In the genomic region with DNA sequence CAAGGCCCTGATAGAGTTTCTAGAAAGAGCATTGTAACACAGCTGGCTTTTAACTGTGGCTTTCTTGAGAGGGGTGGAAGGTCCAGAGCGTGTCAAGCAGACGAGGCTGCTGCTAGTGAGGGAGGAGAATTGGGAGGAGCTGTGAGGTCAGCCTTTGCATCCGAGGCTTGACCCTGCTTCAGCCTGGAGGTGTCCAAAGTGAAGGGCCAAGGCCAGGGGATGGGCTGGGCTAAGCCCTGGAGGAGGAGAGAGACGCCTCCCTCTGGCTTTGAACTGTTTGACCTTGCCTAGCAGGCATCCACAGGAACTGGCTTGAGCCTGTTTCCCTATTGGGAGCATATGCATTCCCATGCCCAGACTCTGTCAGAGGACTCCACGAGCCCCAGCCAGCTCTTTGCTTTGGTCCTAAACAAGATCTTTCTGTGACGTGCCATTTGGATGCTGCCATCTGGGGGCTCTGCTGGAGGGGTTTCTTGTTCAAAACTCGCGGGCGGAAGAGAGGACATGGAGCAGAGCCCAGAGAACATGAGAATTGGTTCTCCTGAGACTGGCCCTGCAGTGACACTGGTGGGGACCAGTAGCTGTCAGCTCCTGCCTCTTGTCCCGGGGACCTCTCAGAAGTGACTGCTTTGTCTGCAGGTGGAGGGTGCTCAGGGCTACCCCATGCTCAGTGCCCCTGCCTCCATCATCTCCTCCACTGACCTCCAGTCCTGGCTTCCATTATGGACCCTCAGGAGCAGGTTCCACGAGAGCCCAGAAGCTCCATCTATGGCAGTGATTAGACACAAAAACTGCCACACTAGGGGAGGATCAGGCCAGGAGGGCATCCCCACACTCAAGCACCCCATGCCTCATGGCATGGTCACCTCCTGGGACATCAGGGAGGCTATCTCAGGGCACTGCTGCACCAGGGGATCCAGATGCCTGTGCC, we compare ENCODE assay signal across 22 cellular contexts. TPM values are rescaled to one million over a fixed set of nuclear protein-coding genes. Genes with fewer than 3 reads are reported as not detected.
DNase-seq lines count a peak whose midpoint lies in the region; ATAC-seq and TF ChIP-seq lines count a peak whose summit lies in the region.
"Had no signal": no experiment of that assay in that cellular context is flagged by ENCODE, and none has a peak within 500 bp of the region (broad histone marks: within the 10 kb centered on the region; RNA-seq: fewer than 3 reads in every experiment).

No MANE protein-coding gene starts in this region.

- no peak overlapping the region for H3K27ac Mint-ChIP-seq in activated naive CD4-positive, alpha-beta T cell treated with anti-CD3 and anti-CD28 coated beads, Interleukin-2, amount 10 ng/mL, durations not matched to agents 7 days and 5 days
- H3K27ac Mint-ChIP-seq in activated naive CD4-positive, alpha-beta T cell treated with anti-CD3 and anti-CD28 coated beads, Interleukin-2, amount 50 U/mL, for 72 hours: no peak overlapping the region
- H3K27ac Mint-ChIP-seq in chondrocyte (ENCODE audit: unreplicated experiment) (no peak overlapping the region), type B pancreatic cell (no peak overlapping the region)
- H3K27ac Mint-ChIP-seq: CD4-positive, CD25-positive, alpha-beta regulatory T cell had no signal

- no peak overlapping the region for H3K4me2 ChIP-seq in osteoblast (ENCODE audit: insufficient read depth, low read length)
- H3K4me2 ChIP-seq: A549 had no signal

- CTCF ChIA-PET in activated naive CD4-positive, alpha-beta T cell treated with anti-CD3 and anti-CD28 coated beads, Interleukin-2, amount 10 ng/mL, durations not matched to agents 7 days and 5 days (lab: Charles Lee): no interaction called here

- no peaks in the 10 kb centered on the region for H3K27me3 ChIP-seq in osteoblast (ENCODE audit: insufficient read depth, low read length)

- H3K9me3 Mint-ChIP-seq in activated naive CD4-positive, alpha-beta T cell treated with anti-CD3 and anti-CD28 coated beads, Interleukin-2, amount 10 ng/mL, durations not matched to agents 7 days and 5 days: no peaks in the 10 kb centered on the region
- no peaks in the 10 kb centered on the region for H3K9me3 Mint-ChIP-seq in activated naive CD4-positive, alpha-beta T cell treated with anti-CD3 and anti-CD28 coated beads, Interleukin-2, amount 50 U/mL, for 72 hours
- H3K9me3 Mint-ChIP-seq in chondrocyte (ENCODE audit: low read depth): no peaks in the 10 kb centered on the region
- H3K9me3 Mint-ChIP-seq in type B pancreatic cell: no peaks in the 10 kb centered on the region

- H3K79me2 ChIP-seq in osteoblast (ENCODE audit: insufficient read depth, low read length): no peaks in the 10 kb centered on the region

- H3K4me3 Mint-ChIP-seq in activated naive CD4-positive, alpha-beta T cell treated with anti-CD3 and anti-CD28 coated beads, Interleukin-2, amount 10 ng/mL, durations not matched to agents 7 days and 5 days: no peak overlapping the region
- H3K4me3 Mint-ChIP-seq in chondrocyte (ENCODE audit: unreplicated experiment) (no peak overlapping the region), type B pancreatic cell (no peak overlapping the region)
- H3K4me3 Mint-ChIP-seq: CD4-positive, CD25-positive, alpha-beta regulatory T cell had no signal

- peaks cover 15% of the 10 kb centered on the region for H3K27me3 Mint-ChIP-seq in activated naive CD4-positive, alpha-beta T cell treated with anti-CD3 and anti-CD28 coated beads, Interleukin-2, amount 10 ng/mL, durations not matched to agents 7 days and 5 days
- H3K27me3 Mint-ChIP-seq in chondrocyte (ENCODE audit: low read depth) (peaks cover 3% of the 10 kb centered on the region), type B pancreatic cell (no peaks in the 10 kb centered on the region)
- H3K27me3 Mint-ChIP-seq: CD4-positive, CD25-positive, alpha-beta regulatory T cell had no signal

- H4K20me1 ChIP-seq in osteoblast (ENCODE audit: insufficient read depth, low read length): no peaks in the 10 kb centered on the region

- no peaks in the 10 kb centered on the region for H3K9me3 ChIP-seq in osteoblast (ENCODE audit: low read depth, low read length)
- H3K9me3 ChIP-seq: A549, BE2C had no signal

- H3K4me1 Mint-ChIP-seq in activated naive CD4-positive, alpha-beta T cell treated with anti-CD3 and anti-CD28 coated beads, Interleukin-2, amount 10 ng/mL, durations not matched to agents 7 days and 5 days: peaks cover under 1% of the 10 kb centered on the region
- H3K4me1 Mint-ChIP-seq in chondrocyte (ENCODE audit: low read depth) (no peaks in the 10 kb centered on the region), type B pancreatic cell (ENCODE audit: unreplicated experiment) (no peaks in the 10 kb centered on the region)
- H3K4me1 Mint-ChIP-seq: CD4-positive, CD25-positive, alpha-beta regulatory T cell had no signal

- H3K27ac ChIP-seq in osteoblast (ENCODE audit: low read depth, low read length): no peak overlapping the region
- H3K27ac ChIP-seq: A549, HL-60 had no signal

- peak; percentile 11 for DNase-seq in activated naive CD4-positive, alpha-beta T cell treated with anti-CD3 and anti-CD28 coated beads, Interleukin-2, amount 10 ng/mL, durations not matched to agents 7 days and 5 days
- DNase-seq in activated naive CD4-positive, alpha-beta T cell treated with anti-CD3 and anti-CD28 coated beads, Interleukin-2, amount 50 U/mL, for 72 hours (ENCODE audit: low spot score in 2 of 2): no peak
- DNase-seq in chondrocyte (ENCODE audit: low spot score) (peak; percentile 40), osteoblast (ENCODE audit: insufficient read length, low spot score, missing footprints) (peak; percentile 69), type B pancreatic cell (ENCODE audit: extremely low spot score, unreplicated experiment) (peak; percentile 58), retina (no peak)
- DNase-seq: BE2C; CD4-positive, CD25-positive, alpha-beta regulatory T cell; DMS79 treated with DMSO at 0.1 percent for 48 hours; H7; NCI-H1092 treated with DMSO at 0.1 percent for 48 hours; NCI-H1436 treated with DMSO at 0.1 percent for 48 hours; NCI-H1930; NCI-H510A; SIG-M5 had no signal

- H3K36me3 Mint-ChIP-seq in activated naive CD4-positive, alpha-beta T cell treated with anti-CD3 and anti-CD28 coated beads, Interleukin-2, amount 10 ng/mL, durations not matched to agents 7 days and 5 days: no peaks in the 10 kb centered on the region
- no peaks in the 10 kb centered on the region for H3K36me3 Mint-ChIP-seq in activated naive CD4-positive, alpha-beta T cell treated with anti-CD3 and anti-CD28 coated beads, Interleukin-2, amount 50 U/mL, for 72 hours
- no peaks in the 10 kb centered on the region for H3K36me3 Mint-ChIP-seq in chondrocyte (ENCODE audit: low read depth)
- no peaks in the 10 kb centered on the region for H3K36me3 Mint-ChIP-seq in type B pancreatic cell
- H3K36me3 Mint-ChIP-seq: CD4-positive, CD25-positive, alpha-beta regulatory T cell had no signal

- no peak overlapping the region for H2AFZ ChIP-seq in osteoblast (ENCODE audit: low read length)

- no peaks in the 10 kb centered on the region for H3K36me3 ChIP-seq in osteoblast (ENCODE audit: insufficient read depth, low read length)
- H3K36me3 ChIP-seq: BE2C had no signal

- no peaks in the 10 kb centered on the region for H3K4me1 ChIP-seq in osteoblast (ENCODE audit: insufficient read depth, low read length)
- H3K4me1 ChIP-seq: A549, BE2C had no signal

- H3K4me3 ChIP-seq in osteoblast (ENCODE audit: insufficient read depth, low read length): no peak overlapping the region
- H3K4me3 ChIP-seq: A549, K562 had no signal

- TF ChIP-seq CTCF in chondrocyte (IDR thresholded peaks at IDR 0.05) (no peak), osteoblast (IDR thresholded peaks at IDR 0.05; ENCODE audit: extremely low read depth, low read depth, low read length) (no peak), type B pancreatic cell (conservative IDR thresholded peaks at IDR 0.05) (no peak)

- ATAC-seq in activated naive CD4-positive, alpha-beta T cell treated with anti-CD3 and anti-CD28 coated beads, Interleukin-2, amount 50 U/mL, for 72 hours: no peak
- no peak for ATAC-seq in HG03354 (IDR thresholded peaks at IDR 0.05; ENCODE audit: poor library complexity, severe bottlenecking, unreplicated experiment)
- ATAC-seq: A549, HepG2, K562, Panc1 had no signal

RNA-seq across cellular contexts. Expression of gene ACTRT2, which starts 5.6 kb away (rescaled TPM):
- not detected for total RNA-seq in activated naive CD4-positive, alpha-beta T cell treated with anti-CD3 and anti-CD28 coated beads, Interleukin-2, amount 50 U/mL, for 72 hours
- total RNA-seq in chondrocyte (not detected in 3 replicates), osteoblast (not detected in 2 replicates), type B pancreatic cell (ENCODE audit: low replicate concordance) (not detected in 2 replicates)
- total RNA-seq: CD4-positive, CD25-positive, alpha-beta regulatory T cell; HepG2; HT-29; K562 had no signal

RNA-seq across cellular contexts. Expression of gene PRDM16, which starts 42.2 kb away (rescaled TPM):
- total RNA-seq in activated naive CD4-positive, alpha-beta T cell treated with anti-CD3 and anti-CD28 coated beads, Interleukin-2, amount 50 U/mL, for 72 hours: under 1 TPM in 1 of 2 donors, not detected in 1; 0.25 TPM
- total RNA-seq in chondrocyte: 10.4 to 19.0 TPM (median 18.3 TPM) in 3 replicates
- total RNA-seq in osteoblast: 6.5 and 8.3 TPM in 2 replicates
- 10.3 and 23.6 TPM in 2 replicates for total RNA-seq in type B pancreatic cell (ENCODE audit: low replicate concordance)
- total RNA-seq: HT-29 had no signal

Comparison
In these comparisons a context has a peak if more than half of its experiments do, and no peak if none do; other contexts are left out.
1. DNase-seq: peak in activated naive CD4-positive, alpha-beta T cell treated with anti-CD3 and anti-CD28 coated beads, Interleukin-2, amount 10 ng/mL, durations not matched to agents 7 days and 5 days (single experiment), chondrocyte (single experiment), osteoblast (single experiment) and type B pancreatic cell (single experiment); none in activated naive CD4-positive, alpha-beta T cell treated with anti-CD3 and anti-CD28 coated beads, Interleukin-2, amount 50 U/mL, for 72 hours (0 of 2) and retina (single experiment).